In the genomic region with DNA sequence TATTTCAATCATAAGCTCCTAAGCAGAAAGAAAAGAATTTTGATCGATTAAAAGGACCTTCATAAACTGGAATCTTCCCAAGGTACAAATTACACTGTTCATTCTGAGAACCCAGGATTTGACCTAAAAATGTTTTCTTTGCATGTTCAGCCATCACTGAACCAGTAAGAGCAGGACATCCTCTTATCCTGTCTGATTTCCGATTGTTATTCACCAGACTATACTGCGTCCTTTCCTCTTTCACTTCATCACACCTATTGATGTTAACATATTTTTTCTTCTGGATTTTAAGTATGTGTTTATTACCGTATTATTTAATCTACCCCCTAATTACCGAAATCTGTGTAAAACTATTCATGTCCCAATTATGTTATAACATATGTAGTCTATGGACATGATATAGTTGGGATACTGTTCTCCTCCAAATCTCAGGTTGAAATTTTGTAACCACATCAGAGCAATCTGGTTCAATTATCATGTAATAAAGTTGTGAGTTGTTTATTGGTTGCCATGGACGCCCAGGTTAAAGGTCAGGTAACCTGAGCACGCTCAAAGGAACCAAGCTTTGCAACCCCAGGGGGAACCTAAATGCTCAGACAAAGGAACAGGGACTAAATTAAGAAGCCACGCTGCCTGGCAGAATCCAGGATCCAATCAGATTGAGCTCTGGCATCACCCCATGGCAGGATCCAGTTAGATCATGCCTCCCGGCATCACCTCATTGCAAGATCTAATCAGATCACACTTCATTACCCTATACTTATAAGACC, we compare ENCODE assay signal across 22 cellular contexts. TPM values are rescaled to one million over a fixed set of nuclear protein-coding genes. Genes with fewer than 3 reads are reported as not detected.
DNase-seq lines count a peak whose midpoint lies in the region; ATAC-seq, FAIRE-seq and TF ChIP-seq lines count a peak whose summit lies in the region.
"Had no signal": no experiment of that assay in that cellular context is flagged by ENCODE, and none has a peak within 500 bp of the region (broad histone marks: within the 10 kb centered on the region; RNA-seq: fewer than 3 reads in every experiment).

No MANE protein-coding gene starts in this region.

- TF ChIP-seq POLR2A in H1 (IDR thresholded peaks at IDR 0.05; ENCODE audit: control extremely low read depth in 1 of 2, low read depth in 2 of 2, low read length in 2 of 2) = no peak

- H3K4me3 ChIP-seq in H1 (ENCODE audit: extremely low read depth in 1 of 4, insufficient read depth in 2 of 4, low read depth in 3 of 4, low read length in 4 of 4) (no peak overlapping the region), lower lobe of right lung (no peak overlapping the region)
- H3K4me3 ChIP-seq: left ventricle myocardium inferior, prostate gland, vagina had no signal

- H3K4me1 ChIP-seq in H1 (replicated peaks in 1 of 4; ENCODE audit: control insufficient read depth in 3 of 4, insufficient read depth in 4 of 4, low read length in 3 of 4) = peaks cover 1 to 12% (median 2%) of the 10 kb centered on the region in 4 experiments; a peak in 5 of 7 replicates
- H3K4me1 ChIP-seq in lower lobe of right lung = no peaks in the 10 kb centered on the region
- H3K4me1 ChIP-seq: left ventricle myocardium inferior, prostate gland, vagina had no signal

- no peaks in the 10 kb centered on the region for H3K27me3 Mint-ChIP-seq in Calu3 (ENCODE audit: unreplicated experiment)
- H3K27me3 Mint-ChIP-seq in naive thymus-derived CD8-positive, alpha-beta T cell = no peaks in the 10 kb centered on the region
- no peaks in the 10 kb centered on the region for H3K27me3 Mint-ChIP-seq in osteocyte (ENCODE audit: unreplicated experiment)
- H3K27me3 Mint-ChIP-seq: activated CD4-positive, alpha-beta memory T cell treated with anti-CD3 and anti-CD28 coated beads for 36 hours had no signal

- no peaks in the 10 kb centered on the region; a peak in 2 of 8 replicates for H3K36me3 ChIP-seq in H1 (ENCODE audit: control insufficient read depth in 2 of 4, insufficient read depth in 4 of 4, low read length in 3 of 4)
- no peaks in the 10 kb centered on the region for H3K36me3 ChIP-seq in lower lobe of right lung
- H3K36me3 ChIP-seq: brain microvascular endothelial cell, left ventricle myocardium inferior, prostate gland, vagina had no signal

- CTCF ChIA-PET in Calu3 (lab: Charles Lee) = interaction anchor here (0.6 to 1.4 kb wide), 2 partner anchors 13 to 22 kb away, joined by 4 to 5 read pairs; no protein-coding TSS in a partner anchor
- CTCF ChIA-PET in H1 (lab: Charles Lee; ENCODE audit: partially characterized antibody) = interaction anchor here (0.6 to 3.0 kb wide), 8 partner anchors 10 to 1194 kb away, joined by 3 to 14 read pairs (median 5); a partner anchor contains a TSS

- H3K4me1 Mint-ChIP-seq in Calu3 (ENCODE audit: low read depth, unreplicated experiment) = peaks cover 16% of the 10 kb centered on the region
- H3K4me1 Mint-ChIP-seq in naive thymus-derived CD8-positive, alpha-beta T cell = peaks cover 0 to 8% (median 0%) of the 10 kb centered on the region in 4 donors
- no peaks in the 10 kb centered on the region for H3K4me1 Mint-ChIP-seq in osteocyte (ENCODE audit: unreplicated experiment)

- no peaks in the 10 kb centered on the region for H4K20me1 ChIP-seq in H1 (replicated peaks in 1 of 2; ENCODE audit: control insufficient read depth in 1 of 2, insufficient read depth in 2 of 2, low read length in 2 of 2)

- H3K4ac ChIP-seq in H1 (replicated peaks; ENCODE audit: insufficient read length, low read depth, low read length) = no peak overlapping the region

- POLR2A ChIA-PET in H1 (lab: Charles Lee; ENCODE audit: partially characterized antibody) = interaction anchor here (0.7 to 16.5 kb wide), 2 partner anchors 11 to 157 kb away, joined by 3 to 151 read pairs; a partner anchor contains a TSS
- POLR2A ChIA-PET in naive thymus-derived CD8-positive, alpha-beta T cell (lab: Charles Lee) = no interaction called here

- intact Hi-C loops in Calu3 (cut with micrococcal nuclease; ENCODE audit: unreplicated experiment) = no loop called here
- intact Hi-C loops in lower lobe of right lung (cut with DNase I) = no loop called here

- H3K27me3 ChIP-seq in H1 (replicated peaks in 1 of 4; ENCODE audit: control insufficient read depth in 3 of 4, extremely low read depth in 1 of 4, insufficient read depth in 3 of 4, low read length in 3 of 4) (no peaks in the 10 kb centered on the region), lower lobe of right lung (ENCODE audit: low read depth) (no peaks in the 10 kb centered on the region)
- H3K27me3 ChIP-seq: brain microvascular endothelial cell, vagina had no signal

- peak; percentile 11 for DNase-seq in Calu3
- peak; percentile 3 for DNase-seq in NCI-H1436 treated with DMSO at 0.1 percent for 48 hours (lab: John Stamatoyannopoulos, UW)
- DNase-seq in H1 (ENCODE audit: low read depth in 1 of 2, low spot score in 2 of 2) = peak in 1 of 2 experiments; percentile 54
- DNase-seq in left lobe of liver (ENCODE audit: low spot score) = no peak
- DNase-seq in lower lobe of right lung = no peak
- no peak for DNase-seq in naive thymus-derived CD8-positive, alpha-beta T cell
- no peak for DNase-seq in NCI-H526 (lab: John Stamatoyannopoulos, UW)
- DNase-seq in osteocyte (ENCODE audit: extremely low spot score, unreplicated experiment) = no peak
- DNase-seq: activated CD4-positive, alpha-beta memory T cell treated with anti-CD3 and anti-CD28 coated beads for 36 hours; activated gamma-delta T cell; brain microvascular endothelial cell; GDM1; Karpas-422; left ventricle myocardium inferior; NCI-H1048; NCI-H2029 treated with DMSO at 0.1 percent for 48 hours; NCI-H524; substantia nigra had no signal

- BruUV-seq in Calu3 (replicated peaks; lab: Mats Ljungman, UMichigan) = no TSS peak

- H3K27ac Mint-ChIP-seq in Calu3 (ENCODE audit: unreplicated experiment) (no peak overlapping the region), osteocyte (ENCODE audit: unreplicated experiment) (no peak overlapping the region)
- no peak overlapping the region for H3K27ac Mint-ChIP-seq in naive thymus-derived CD8-positive, alpha-beta T cell
- H3K27ac Mint-ChIP-seq: activated CD4-positive, alpha-beta memory T cell treated with anti-CD3 and anti-CD28 coated beads for 36 hours had no signal

- TF ChIP-seq EP300 in H1 (IDR thresholded peaks at IDR 0.05; ENCODE audit: borderline replicate concordance in 1 of 2, low read depth in 2 of 2, low read length in 2 of 2) = peak in 1 of 2 experiments; percentile 71; a peak in 1 of 3 replicates

- TF ChIP-seq RAD21 in H1 (IDR thresholded peaks at IDR 0.05 in 1 of 2, conservative IDR thresholded peaks at IDR 0.05 in 1 of 2; ENCODE audit: low read depth in 2 of 2, low read length in 2 of 2) = no peak

- WGBS in H1 (ENCODE audit: extremely low coverage in 1 of 2, insufficient coverage in 1 of 2, insufficient read length in 1 of 2, insufficient replicate concordance in 2 of 2, low coverage in 1 of 2, low lambda C conversion rate in 2 of 2, missing lambda C conversion rate in 1 of 2), 2 experiments = 71% methylated on average over 9 of the region's 9 CpGs; no CpG with 5 or more reads in 1 of the 2 experiments

- H2BK5ac ChIP-seq in H1 (ENCODE audit: low read depth, low read length) = no peak overlapping the region; the same call in 1 of the 2 replicates

- no peak overlapping the region for H2AK5ac ChIP-seq in H1 (ENCODE audit: low read depth, low read length)

- H3K23ac ChIP-seq in H1 (ENCODE audit: insufficient read length) = no peak overlapping the region

- no peak overlapping the region for H2AFZ ChIP-seq in H1 (ENCODE audit: low read length)

- H2BK120ac ChIP-seq in H1 (replicated peaks; ENCODE audit: low read depth, low read length) = no peak overlapping the region

- no peak overlapping the region for H4K8ac ChIP-seq in H1 (ENCODE audit: extremely low read depth, insufficient read depth, low read length)

- H3K23me2 ChIP-seq in H1 (ENCODE audit: low read depth, low read length) = no peaks in the 10 kb centered on the region

- H3K56ac ChIP-seq in H1 (replicated peaks; ENCODE audit: insufficient read length, low read depth, low read length) = no peak overlapping the region

- H3K14ac ChIP-seq in H1 (ENCODE audit: insufficient read length) = no peak overlapping the region

- no peak overlapping the region for H3K4me3 Mint-ChIP-seq in Calu3 (ENCODE audit: low read depth, unreplicated experiment)
- H3K4me3 Mint-ChIP-seq in naive thymus-derived CD8-positive, alpha-beta T cell = no peak overlapping the region
- H3K4me3 Mint-ChIP-seq in osteocyte (ENCODE audit: unreplicated experiment) = no peak overlapping the region
- H3K4me3 Mint-ChIP-seq: activated CD4-positive, alpha-beta memory T cell treated with anti-CD3 and anti-CD28 coated beads for 36 hours had no signal

- H3K79me1 ChIP-seq in H1 (ENCODE audit: low read depth, low read length) = no peaks in the 10 kb centered on the region

- H3K4me2 ChIP-seq in H1 (ENCODE audit: insufficient read depth in 1 of 2, low read depth in 2 of 2, low read length in 2 of 2) = no peak overlapping the region

- H4K5ac ChIP-seq in H1 (ENCODE audit: insufficient read length, low read depth, low read length) = peak overlapping the region; percentile 18

- H2BK12ac ChIP-seq in H1 (ENCODE audit: low read depth, low read length) = no peak overlapping the region

- H3K36me3 Mint-ChIP-seq in Calu3 (ENCODE audit: insufficient read depth, unreplicated experiment) = peaks cover 4% of the 10 kb centered on the region
- H3K36me3 Mint-ChIP-seq in naive thymus-derived CD8-positive, alpha-beta T cell = peaks cover 0 to 6% (median 2%) of the 10 kb centered on the region in 3 donors
- no peaks in the 10 kb centered on the region for H3K36me3 Mint-ChIP-seq in osteocyte (ENCODE audit: unreplicated experiment)
- H3K36me3 Mint-ChIP-seq: activated CD4-positive, alpha-beta memory T cell treated with anti-CD3 and anti-CD28 coated beads for 36 hours had no signal

- H3K79me2 ChIP-seq in H1 (ENCODE audit: control insufficient read depth in 1 of 2, insufficient read depth in 2 of 2, low read length in 2 of 2) = no peaks in the 10 kb centered on the region

- H3K27ac ChIP-seq in H1 (ENCODE audit: low read depth, low read length) (peak overlapping the region; percentile 40), lower lobe of right lung (no peak overlapping the region)
- H3K27ac ChIP-seq: brain microvascular endothelial cell, left ventricle myocardium inferior, prostate gland, vagina had no signal

- ATAC-seq in left lobe of liver (peak; percentile 46), lower lobe of right lung (no peak)
- no peak for ATAC-seq in naive thymus-derived CD8-positive, alpha-beta T cell

- H3K18ac ChIP-seq in H1 (ENCODE audit: extremely low read depth, low read length) = no peak overlapping the region

- H3K9me3 Mint-ChIP-seq in Calu3 (ENCODE audit: low read depth, unreplicated experiment) (peaks cover 2% of the 10 kb centered on the region), osteocyte (ENCODE audit: unreplicated experiment) (peaks cover 12% of the 10 kb centered on the region)
- H3K9me3 Mint-ChIP-seq in naive thymus-derived CD8-positive, alpha-beta T cell = peaks cover 0 to 11% (median 7%) of the 10 kb centered on the region in 9 donors

- H4K91ac ChIP-seq in H1 (replicated peaks; ENCODE audit: insufficient read length, low read length) = no peak overlapping the region

- FAIRE-seq in H1 (lab: Jason Lieb, UNC) = peak; percentile 73
- FAIRE-seq: colon, endometrium had no signal

- no peak overlapping the region for H2BK15ac ChIP-seq in H1 (ENCODE audit: low read length)

- no peak for TF ChIP-seq CTCF in Calu3 (IDR thresholded peaks at IDR 0.05; ENCODE audit: unreplicated experiment)
- TF ChIP-seq CTCF in H1 (IDR thresholded peaks at IDR 0.05; ENCODE audit: control extremely low read depth in 1 of 3, insufficient read depth in 1 of 3, low read depth in 1 of 3, low read length in 3 of 3) = no peak
- TF ChIP-seq CTCF in lower lobe of right lung (IDR thresholded peaks at IDR 0.05) = no peak
- no peak for TF ChIP-seq CTCF in osteocyte (IDR thresholded peaks at IDR 0.05)

- H2BK20ac ChIP-seq in H1 (ENCODE audit: low read length) = no peak overlapping the region

- H3K9me3 ChIP-seq in H1 (ENCODE audit: insufficient read depth in 2 of 2, low read depth in 1 of 2, low read length in 1 of 2) = peaks cover 13 to 21% of the 10 kb centered on the region in 2 experiments
- H3K9me3 ChIP-seq in lower lobe of right lung = peaks cover 3% of the 10 kb centered on the region
- H3K9me3 ChIP-seq: prostate gland, vagina had no signal

- no peak overlapping the region for H3K9ac ChIP-seq in H1 (replicated peaks in 1 of 4; ENCODE audit: extremely low read depth in 1 of 4, low read depth in 3 of 4, low read length in 3 of 4)

RNA-seq across cellular contexts. Expression of a gene that starts 11.6 kb away (rescaled TPM):
- 17.0 and 25.3 TPM in 2 replicates for total RNA-seq in Calu3 (2022)
- 21.8 and 24.0 TPM in 2 replicates for total RNA-seq in H1 (2021; fragmentation: NEBNext Ultra II Directional; extraction: Animal tissue kit (Norgen Biotek cat#: 25700))
- polyA plus RNA-seq in H1 (2011; rRNA removed) = 20.8 and 27.2 TPM in 2 replicates
- 24.9 TPM for polyA plus RNA-seq in H1 (2011; cell fraction: cytosol; rRNA removed)
- polyA plus RNA-seq in H1 (2011; cell fraction: nucleus; rRNA removed) = 87.3 TPM
- polyA plus RNA-seq in H1 (2012, experiment 1 of 2) = 21.5 to 24.8 TPM (median 23.1 TPM) in 4 replicates
- 7.7 TPM for polyA plus RNA-seq in H1 (2012, experiment 2 of 2)
- 14.1 TPM for polyA plus RNA-seq in H1 (2013, experiment 1 of 2)
- polyA plus RNA-seq in H1 (2013, experiment 2 of 2) = 14.4 TPM
- 40.6 and 53.8 TPM in 2 replicates for polyA minus RNA-seq in H1 (2011; rRNA and poly(A)+ RNA removed)
- polyA minus RNA-seq in H1 (2011; cell fraction: cytosol; rRNA and poly(A)+ RNA removed) = 13.4 TPM
- 50.2 TPM for polyA minus RNA-seq in H1 (2011; cell fraction: nucleus; rRNA and poly(A)+ RNA removed)
- 23.7 TPM for total RNA-seq in left lobe of liver
- total RNA-seq in lower lobe of right lung = 30.2 TPM
- 1 to 10 TPM; 2.5 to 2.6 TPM for total RNA-seq in naive thymus-derived CD8-positive, alpha-beta T cell
- under 1 TPM; 0.20 to 0.66 (median 0.59) TPM for polyA plus RNA-seq in naive thymus-derived CD8-positive, alpha-beta T cell
- total RNA-seq in osteocyte = 15.2 and 16.3 TPM in 2 replicates

Comparison
In these comparisons a context has a peak if more than half of its experiments do, and no peak if none do; other contexts are left out.
1. DNase-seq: peak in Calu3 (single experiment) and NCI-H1436 treated with DMSO at 0.1 percent for 48 hours (single experiment); none in left lobe of liver (single experiment), lower lobe of right lung (single experiment), naive thymus-derived CD8-positive, alpha-beta T cell (0 of 10), NCI-H526 (0 of 2) and osteocyte (single experiment).